8 cellular contexts compared by ENCODE assay signal in genomic region chr3:197949767-197950660, GRCh38. TPM values are rescaled to one million over a fixed set of nuclear protein-coding genes. Genes with fewer than 3 reads are reported as not detected.
A peak's percentile ranks its signal among the peaks of the same experiment; 100 is the strongest.
DNase-seq lines count a peak whose midpoint lies in the region; ATAC-seq and TF ChIP-seq lines count a peak whose summit lies in the region.

Gene RPL35A, plus strand, starts transcription at chr3:197950190. Its CDS starts 778 bp downstream, at chr3:197950968.

- peak; percentile 91 for ATAC-seq in gastroesophageal sphincter

- H3K27me3 ChIP-seq in gastroesophageal sphincter (no peaks in the 10 kb centered on the region), neutrophil (no peaks in the 10 kb centered on the region)

- CTCF ChIA-PET in activated naive CD4-positive, alpha-beta T cell treated with anti-CD3 and anti-CD28 coated beads for 36 hours (lab: Charles Lee) = interaction anchor here (0.7 to 1.4 kb wide), 5 partner anchors 9 to 125 kb away, joined by 3 to 5 read pairs (median 4); a partner anchor contains a TSS

- peaks cover 4 to 48% (median 15%) of the 10 kb centered on the region in 3 donors for H3K4me1 ChIP-seq in gastroesophageal sphincter
- H3K4me1 ChIP-seq in neutrophil (ENCODE audit: control insufficient read depth in 1 of 2, insufficient read depth in 1 of 2, low read depth in 1 of 2, low read length in 1 of 2) = peaks cover 19 to 22% of the 10 kb centered on the region in 2 experiments

- peak within 1 kb of the TSS; percentile 100 for H3K4me3 ChIP-seq in HFF-Myc (replicated peaks; ENCODE audit: low read depth, low read length)
- peak within 1 kb of the TSS; percentile 60 to 90 for H3K4me3 ChIP-seq in gastroesophageal sphincter
- H3K4me3 ChIP-seq in neutrophil (ENCODE audit: low read depth in 1 of 2, low read length in 1 of 2) = peak within 1 kb of the TSS; percentile 68 to 79

- WGBS in gastroesophageal sphincter (ENCODE audit: low coverage in 1 of 2), 2 donors = 0 to 1% methylated on average over 21 to 32 of the region's 37 CpGs

- H3K9me3 Mint-ChIP-seq in activated naive CD4-positive, alpha-beta T cell treated with anti-CD3 and anti-CD28 coated beads for 36 hours = no peaks in the 10 kb centered on the region

- intact Hi-C loops in activated naive CD4-positive, alpha-beta T cell treated with anti-CD3 and anti-CD28 coated beads for 36 hours (cut with micrococcal nuclease) = loop anchor here (1.0 to 10.0 kb wide), 3 partner anchors 10 to 655 kb away; partner anchors contain the start of genes DLG1 and LMLN

- peak; percentile 88 for DNase-seq in GM03348 (ENCODE audit: low spot score)
- DNase-seq in HFF-Myc (ENCODE audit: extremely low read depth, low read depth) = peak; percentile 95
- peak; percentile 96 for DNase-seq in NAMALWA (ENCODE audit: low spot score)
- peak; percentile 97 for DNase-seq in SK-N-DZ (ENCODE audit: low spot score)
- peak; percentile 88 for DNase-seq in activated naive CD4-positive, alpha-beta T cell treated with anti-CD3 and anti-CD28 coated beads for 36 hours
- DNase-seq in substantia nigra (lab: John Stamatoyannopoulos, UW) = peak in 48 of 49 donors; percentile 38 to 94 (median 80)

- H3K9me3 ChIP-seq in gastroesophageal sphincter = no peaks in the 10 kb centered on the region
- H3K9me3 ChIP-seq in neutrophil = no peaks in the 10 kb centered on the region

- TF ChIP-seq POLR2A in gastroesophageal sphincter (IDR thresholded peaks at IDR 0.05) = peak; percentile 57 to 75

- H3K36me3 ChIP-seq in gastroesophageal sphincter = peaks cover 0 to 40% of the 10 kb centered on the region in 2 donors
- peaks cover 33% of the 10 kb centered on the region for H3K36me3 ChIP-seq in neutrophil

- H3K27me3 Mint-ChIP-seq in activated naive CD4-positive, alpha-beta T cell treated with anti-CD3 and anti-CD28 coated beads for 36 hours (ENCODE audit: low read depth) = no peaks in the 10 kb centered on the region

- TF ChIP-seq EP300 in gastroesophageal sphincter (IDR thresholded peaks at IDR 0.05) = no peak

- H3K36me3 Mint-ChIP-seq in activated naive CD4-positive, alpha-beta T cell treated with anti-CD3 and anti-CD28 coated beads for 36 hours (ENCODE audit: low read depth) = peaks cover 46% of the 10 kb centered on the region

- H3K27ac Mint-ChIP-seq in activated naive CD4-positive, alpha-beta T cell treated with anti-CD3 and anti-CD28 coated beads for 36 hours = peak within 1 kb of the TSS; percentile 99

- TF ChIP-seq CTCF in HFF-Myc (IDR thresholded peaks at IDR 0.05; ENCODE audit: low read depth, low read length, missing control alignments) = no peak
- TF ChIP-seq CTCF in gastroesophageal sphincter (IDR thresholded peaks at IDR 0.05) = no peak
- peak; percentile 25 for TF ChIP-seq CTCF in neutrophil (IDR thresholded peaks at IDR 0.05)

- H3K4me1 Mint-ChIP-seq in activated naive CD4-positive, alpha-beta T cell treated with anti-CD3 and anti-CD28 coated beads for 36 hours (ENCODE audit: low read depth) = peaks cover 42% of the 10 kb centered on the region

- peak within 1 kb of the TSS; percentile 94 for H3K4me3 Mint-ChIP-seq in activated naive CD4-positive, alpha-beta T cell treated with anti-CD3 and anti-CD28 coated beads for 36 hours

- H3K27ac ChIP-seq in gastroesophageal sphincter (peak within 1 kb of the TSS; percentile 87 to 95 (median 90)), neutrophil (peak within 1 kb of the TSS; percentile 89), substantia nigra (ENCODE audit: low read depth, low read length, poor library complexity, severe bottlenecking) (peak within 1 kb of the TSS; percentile 82)

RNA-seq across cellular contexts. Expression of gene RPL35A, which starts in this region (rescaled TPM):
- polyA plus RNA-seq in SK-N-DZ (2014; cell fraction: cytosol; rRNA removed) = 2,705 and 2,709 TPM in 2 replicates
- 1,561 and 1,953 TPM in 2 replicates for polyA plus RNA-seq in SK-N-DZ (2014; cell fraction: nucleus; rRNA removed)
- total RNA-seq in activated naive CD4-positive, alpha-beta T cell treated with anti-CD3 and anti-CD28 coated beads for 36 hours = 1,000 to 10,000 TPM; 1,826 to 1,852 TPM
- total RNA-seq in gastroesophageal sphincter = 1,000 to 10,000 TPM in 1 of 4 donors, 100 to 1,000 TPM in 3; 394 to 1,032 (median 816) TPM

Comparison
In these comparisons a context has a peak if more than half of its experiments do, and no peak if none do; other contexts are left out.
1. Peak in every context shown above with its lines: DNase-seq, ATAC-seq, H3K4me3 ChIP-seq and H3K27ac ChIP-seq.